Comparison of ENCODE assay signal across 1 cellular context in genomic region chr7:73721237-73721848, GRCh38.
TF ChIP-seq lines count a peak whose summit lies in the region.

No MANE protein-coding gene starts in this region.

TF ChIP-seq in HEK293, 187 proteins besides CTCF, POLR2A, EP300 and RAD21 (continued from another document):
- TF ChIP-seq ATF2 (tag by site-specific recombination; IDR thresholded peaks at IDR 0.05; ENCODE audit: low read depth) = no peak
